Comparison of ENCODE assay signal across 8 cellular contexts in genomic region chr7:151632750-151633515, GRCh38.
DNase-seq lines count a peak whose midpoint lies in the region; ATAC-seq lines count a peak whose summit lies in the region.

No MANE protein-coding gene starts in this region.

- intact Hi-C loops in activated CD4-positive, alpha-beta T cell treated with anti-CD3 and anti-CD28 coated beads, Interleukin-2, amount 10 ng/mL, durations not matched to agents 24 days and 14 days (cut with micrococcal nuclease): loop anchor here (1.0 to 10.0 kb wide), 6 partner anchors 113 to 829 kb away; partner anchors contain the start of genes NUB1 and PRKAG2

- H3K27me3 Mint-ChIP-seq in activated CD4-positive, alpha-beta T cell treated with anti-CD3 and anti-CD28 coated beads, Interleukin-2, amount 10 ng/mL, durations not matched to agents 24 days and 14 days: peaks cover 2% of the 10 kb centered on the region

- peaks cover 24% of the 10 kb centered on the region for H3K4me1 Mint-ChIP-seq in activated CD4-positive, alpha-beta T cell treated with anti-CD3 and anti-CD28 coated beads, Interleukin-2, amount 10 ng/mL, durations not matched to agents 24 days and 14 days

- peak; percentile 49 for ATAC-seq in GM19468 (IDR thresholded peaks at IDR 0.05; ENCODE audit: extremely low read depth, unreplicated experiment)

- peaks cover 4% of the 10 kb centered on the region for H3K36me3 Mint-ChIP-seq in activated CD4-positive, alpha-beta T cell treated with anti-CD3 and anti-CD28 coated beads, Interleukin-2, amount 10 ng/mL, durations not matched to agents 24 days and 14 days (ENCODE audit: low read depth)

- peak overlapping the region; percentile 99 for H3K27ac Mint-ChIP-seq in activated CD4-positive, alpha-beta T cell treated with anti-CD3 and anti-CD28 coated beads, Interleukin-2, amount 10 ng/mL, durations not matched to agents 24 days and 14 days

- no peaks in the 10 kb centered on the region for H3K9me3 Mint-ChIP-seq in activated CD4-positive, alpha-beta T cell treated with anti-CD3 and anti-CD28 coated beads, Interleukin-2, amount 10 ng/mL, durations not matched to agents 24 days and 14 days

- peak; percentile 22 for DNase-seq in COLO668 (lab: John Stamatoyannopoulos, UW; ENCODE audit: unreplicated experiment)
- DNase-seq in HT-29 (ENCODE audit: low spot score): peak; percentile 37
- peak; percentile 89 for DNase-seq in activated CD4-positive, alpha-beta T cell treated with anti-CD3 and anti-CD28 coated beads, Interleukin-2, amount 10 ng/mL, durations not matched to agents 24 days and 14 days
- peak; percentile 64 for DNase-seq in dermis blood vessel endothelial cell
- DNase-seq in medulla oblongata (ENCODE audit: extremely low spot score): peak; percentile 63
- DNase-seq in stimulated activated CD8-positive, alpha-beta memory T cell treated with anti-CD3 and anti-CD28 coated beads, Interleukin-15, amount 100 ng/mL, for 1 hour (ENCODE audit: low read depth): peak; percentile 13
- DNase-seq in NCI-H446 (lab: John Stamatoyannopoulos, UW): no peak

- H3K4me3 Mint-ChIP-seq in activated CD4-positive, alpha-beta T cell treated with anti-CD3 and anti-CD28 coated beads, Interleukin-2, amount 10 ng/mL, durations not matched to agents 24 days and 14 days: peak overlapping the region; percentile 96

Comparison
In these comparisons a context has a peak if more than half of its experiments do, and no peak if none do; other contexts are left out.
1. DNase-seq: peak in COLO668 (single experiment), HT-29 (single experiment), activated CD4-positive, alpha-beta T cell treated with anti-CD3 and anti-CD28 coated beads, Interleukin-2, amount 10 ng/mL, durations not matched to agents 24 days and 14 days (single experiment), dermis blood vessel endothelial cell (single experiment), medulla oblongata (single experiment) and stimulated activated CD8-positive, alpha-beta memory T cell treated with anti-CD3 and anti-CD28 coated beads, Interleukin-15, amount 100 ng/mL, for 1 hour (single experiment); none in NCI-H446 (0 of 2).